Comparison of ENCODE assay signal across 22 cellular contexts in genomic region chr3:107506458-107506857, GRCh38.
"Had no signal": no experiment of that assay in that cellular context is flagged by ENCODE, and none has a peak within 500 bp of the region (broad histone marks: within the 10 kb centered on the region; RNA-seq: fewer than 3 reads in every experiment).

No MANE protein-coding gene starts in this region.

- H3K36me3 Mint-ChIP-seq: activated CD8-positive, alpha-beta memory T cell treated with anti-CD3 and anti-CD28 coated beads, Interleukin-2, amount 10 ng/mL, durations not matched to agents 7 days and 5 days; activated naive CD8-positive, alpha-beta T cell treated with anti-CD3 and anti-CD28 coated beads for 36 hours; brain; natural killer cell had no signal

- ATAC-seq: activated CD8-positive, alpha-beta memory T cell treated with anti-CD3 and anti-CD28 coated beads, Interleukin-2, amount 10 ng/mL, durations not matched to agents 7 days and 5 days; activated T-helper 17 cell treated with anti-CD3 and anti-CD28 coated beads, Interleukin-2, amount 50 U/mL, for 72 hours; esophagus mucosa; left cardiac atrium; natural killer cell; right lobe of liver had no signal

- H3K27ac ChIP-seq: ovary, right lobe of liver, tibial nerve, vagina had no signal

- H3K27me3 Mint-ChIP-seq: activated B cell treated with CpG ODN at 0.5 μM for 24 hours; activated naive CD8-positive, alpha-beta T cell treated with anti-CD3 and anti-CD28 coated beads for 36 hours; brain; stimulated activated naive CD8-positive, alpha-beta T cell treated with anti-CD3 and anti-CD28 coated beads, Interleukin-15, Interleukin-2, amounts not matched to agents 100 ng/mL and 50 ng/mL, for 24 hours had no signal

- H3K36me3 ChIP-seq: ovary, right lobe of liver, tibial nerve, vagina had no signal

- H3K4me1 ChIP-seq: right lobe of liver, tibial nerve, vagina had no signal

- H3K9me3 Mint-ChIP-seq: activated B cell treated with CpG ODN at 0.5 μM for 24 hours; activated CD4-positive, alpha-beta memory T cell treated with anti-CD3 and anti-CD28 coated beads, Interleukin-2, amount 10 ng/mL, durations not matched to agents 7 days and 5 days; activated naive CD8-positive, alpha-beta T cell treated with anti-CD3 and anti-CD28 coated beads for 36 hours; activated T-helper 17 cell treated with anti-CD3 and anti-CD28 coated beads, Interleukin-2, amount 50 U/mL, for 72 hours; brain; central memory CD8-positive, alpha-beta T cell; natural killer cell; stimulated activated naive CD8-positive, alpha-beta T cell treated with anti-CD3 and anti-CD28 coated beads, Interleukin-15, Interleukin-2, amounts not matched to agents 100 ng/mL and 50 ng/mL, for 24 hours had no signal

- H3K4me3 ChIP-seq: ovary, right lobe of liver, tibial nerve, vagina had no signal

- H3K4me3 Mint-ChIP-seq: activated B cell treated with CpG ODN at 0.5 μM for 24 hours; activated CD4-positive, alpha-beta memory T cell treated with anti-CD3 and anti-CD28 coated beads, Interleukin-2, amount 10 ng/mL, durations not matched to agents 7 days and 5 days; activated CD8-positive, alpha-beta memory T cell treated with anti-CD3 and anti-CD28 coated beads, Interleukin-2, amount 10 ng/mL, durations not matched to agents 7 days and 5 days; activated naive CD8-positive, alpha-beta T cell treated with anti-CD3 and anti-CD28 coated beads for 36 hours; activated T-helper 17 cell treated with anti-CD3 and anti-CD28 coated beads, Interleukin-2, amount 50 U/mL, for 72 hours; brain; central memory CD8-positive, alpha-beta T cell; natural killer cell; stimulated activated naive CD8-positive, alpha-beta T cell treated with anti-CD3 and anti-CD28 coated beads, Interleukin-15, Interleukin-2, amounts not matched to agents 100 ng/mL and 50 ng/mL, for 24 hours had no signal

- H3K27me3 ChIP-seq: ovary, right lobe of liver, tibial nerve, vagina had no signal

- H3K27ac Mint-ChIP-seq: activated B cell treated with CpG ODN at 0.5 μM for 24 hours; activated CD4-positive, alpha-beta memory T cell treated with anti-CD3 and anti-CD28 coated beads, Interleukin-2, amount 10 ng/mL, durations not matched to agents 7 days and 5 days; activated CD8-positive, alpha-beta memory T cell treated with anti-CD3 and anti-CD28 coated beads, Interleukin-2, amount 10 ng/mL, durations not matched to agents 7 days and 5 days; activated naive CD8-positive, alpha-beta T cell treated with anti-CD3 and anti-CD28 coated beads for 36 hours; activated T-helper 17 cell treated with anti-CD3 and anti-CD28 coated beads, Interleukin-2, amount 50 U/mL, for 72 hours; brain; natural killer cell; stimulated activated naive CD8-positive, alpha-beta T cell treated with anti-CD3 and anti-CD28 coated beads, Interleukin-15, Interleukin-2, amounts not matched to agents 100 ng/mL and 50 ng/mL, for 24 hours had no signal

- DNase-seq: activated B cell treated with CpG ODN at 0.5 μM for 24 hours; activated CD4-positive, alpha-beta memory T cell treated with anti-CD3 and anti-CD28 coated beads, Interleukin-2, amount 10 ng/mL, durations not matched to agents 7 days and 5 days; activated CD4-positive, alpha-beta T cell treated with anti-CD3 and anti-CD28 coated beads for 4 hours; activated CD8-positive, alpha-beta memory T cell treated with anti-CD3 and anti-CD28 coated beads, Interleukin-2, amount 10 ng/mL, durations not matched to agents 7 days and 5 days; activated naive CD4-positive, alpha-beta T cell; activated naive CD8-positive, alpha-beta T cell treated with anti-CD3 and anti-CD28 coated beads for 36 hours; cortex of kidney; effector CD4-positive, alpha-beta T cell; left cardiac atrium; natural killer cell; ovary; right lobe of liver; small intestine; stimulated activated CD4-positive, alpha-beta T cell treated with anti-CD3 and anti-CD28 coated beads, Interleukin-15, amount 100 ng/mL, for 24 hours; stimulated activated CD4-positive, alpha-beta T cell treated with anti-CD3 and anti-CD28 coated beads, Interleukin-2, amount 100 ng/mL, for 48 hours had no signal

- H3K4me1 Mint-ChIP-seq: activated B cell treated with CpG ODN at 0.5 μM for 24 hours; activated CD4-positive, alpha-beta memory T cell treated with anti-CD3 and anti-CD28 coated beads, Interleukin-2, amount 10 ng/mL, durations not matched to agents 7 days and 5 days; activated CD8-positive, alpha-beta memory T cell treated with anti-CD3 and anti-CD28 coated beads, Interleukin-2, amount 10 ng/mL, durations not matched to agents 7 days and 5 days; activated naive CD8-positive, alpha-beta T cell treated with anti-CD3 and anti-CD28 coated beads for 36 hours; activated T-helper 17 cell treated with anti-CD3 and anti-CD28 coated beads, Interleukin-2, amount 50 U/mL, for 72 hours; brain; central memory CD8-positive, alpha-beta T cell; natural killer cell had no signal
